Comparison of ENCODE assay signal across 28 cellular contexts in the genomic region with DNA sequence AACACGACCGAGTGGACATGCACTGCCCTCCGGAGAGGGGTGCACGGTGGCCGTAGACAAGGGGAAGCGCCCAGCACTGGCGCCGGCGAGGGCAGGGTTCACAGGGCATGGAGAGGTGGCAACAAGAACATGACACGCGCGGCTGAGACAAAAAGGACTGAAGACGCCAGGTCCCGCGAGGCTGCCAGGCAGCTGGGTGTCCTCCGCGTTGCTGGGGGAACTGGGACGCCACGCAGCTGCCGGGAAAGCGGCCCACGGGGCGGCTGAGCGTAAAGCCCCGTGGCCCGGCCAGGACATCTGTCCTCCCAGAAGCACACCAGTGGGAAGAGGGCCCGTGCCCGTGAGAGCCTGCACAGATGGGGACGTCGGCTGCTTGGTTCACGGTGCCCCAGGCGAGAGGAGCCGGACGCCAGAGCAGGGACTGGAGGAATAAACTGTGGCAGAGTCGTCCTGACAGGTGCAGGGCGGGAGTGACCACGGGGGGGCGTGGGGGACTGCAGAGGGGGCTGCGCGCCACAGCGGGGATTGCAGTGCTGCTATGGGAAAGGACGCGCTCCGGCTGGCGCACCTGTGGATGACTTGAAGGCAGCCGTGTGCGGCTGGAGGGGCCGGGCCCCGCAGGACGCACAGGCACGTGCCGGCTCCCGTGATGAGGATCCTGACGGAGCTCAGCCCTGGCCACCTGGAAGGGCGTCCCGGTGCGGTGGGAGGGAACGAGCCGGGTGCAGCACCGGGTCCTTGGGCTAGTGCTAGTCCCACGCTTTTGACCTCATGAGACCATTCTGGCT. TPM values are rescaled to one million over a fixed set of nuclear protein-coding genes. Genes with fewer than 3 reads are reported as not detected.
DNase-seq lines count a peak whose midpoint lies in the region; ATAC-seq and TF ChIP-seq lines count a peak whose summit lies in the region.
"Had no signal": no experiment of that assay in that cellular context is flagged by ENCODE, and none has a peak within 500 bp of the region (broad histone marks: within the 10 kb centered on the region; RNA-seq: fewer than 3 reads in every experiment).

No MANE protein-coding gene starts in this region.

- ATAC-seq in natural killer cell treated with Interleukin-12 subunit alpha and Interleukin-12 subunit beta and Interleukin-15 and Interleukin-18, amount 100 ng/mL, for 72 hours = no peak
- ATAC-seq in natural killer cell = no peak
- ATAC-seq in left cardiac atrium = peak in 1 of 2 donors; percentile 10
- no peak for ATAC-seq in aorta (ENCODE audit: low FRiP score)
- ATAC-seq: effector memory CD8-positive, alpha-beta T cell had no signal

- intact Hi-C loops in natural killer cell (cut with micrococcal nuclease) = no loop called here
- intact Hi-C loops in left cardiac atrium (cut with DNase I) = no loop called here
- intact Hi-C loops in aorta (cut with DNase I) = no loop called here
- intact Hi-C loops in PC-9 (cut with micrococcal nuclease; ENCODE audit: unreplicated experiment) = no loop called here

- BruUV-seq in PC-9 (replicated peaks; lab: Mats Ljungman, UMichigan) = no TSS peak

- no peak overlapping the region for H2AFZ ChIP-seq in PC-9
- H2AFZ ChIP-seq: parathyroid adenoma had no signal

- no peaks in the 10 kb centered on the region for H3K36me3 Mint-ChIP-seq in natural killer cell treated with Interleukin-12 subunit alpha and Interleukin-12 subunit beta and Interleukin-15 and Interleukin-18, amount 100 ng/mL, for 72 hours
- H3K36me3 Mint-ChIP-seq in natural killer cell = no peaks in the 10 kb centered on the region
- peaks cover 7% of the 10 kb centered on the region for H3K36me3 Mint-ChIP-seq in neural crest cell (ENCODE audit: low read depth)

- no peaks in the 10 kb centered on the region for H3K9me3 Mint-ChIP-seq in natural killer cell treated with Interleukin-12 subunit alpha and Interleukin-12 subunit beta and Interleukin-15 and Interleukin-18, amount 100 ng/mL, for 72 hours
- H3K9me3 Mint-ChIP-seq in natural killer cell (no peaks in the 10 kb centered on the region), neural crest cell (no peaks in the 10 kb centered on the region)
- H3K9me3 Mint-ChIP-seq: activated CD4-positive, alpha-beta T cell treated with anti-CD3 and anti-CD28 coated beads, Interleukin-2, amount 10 ng/mL, durations not matched to agents 7 days and 5 days; activated T-cell treated with anti-CD3 and anti-CD28 coated beads, Interleukin-2, amount 50 U/mL, for 24 hours; effector memory CD8-positive, alpha-beta T cell had no signal

- WGBS in aorta, 2 donors = 96 to 97% methylated on average over 61 of the region's 61 CpGs

- H3K4me1 ChIP-seq in aorta (ENCODE audit: control insufficient read depth in 1 of 2, insufficient read depth in 2 of 2, low read length in 2 of 2) (no peaks in the 10 kb centered on the region), PC-9 (replicated peaks; ENCODE audit: insufficient read depth) (no peaks in the 10 kb centered on the region)
- H3K4me1 ChIP-seq: colonic mucosa, HAP-1, parathyroid adenoma, Peyer's patch, transverse colon had no signal

- no peaks in the 10 kb centered on the region for H4K20me1 ChIP-seq in PC-9 (ENCODE audit: insufficient read depth)

- no peak overlapping the region for H3K4me3 Mint-ChIP-seq in natural killer cell treated with Interleukin-12 subunit alpha and Interleukin-12 subunit beta and Interleukin-15 and Interleukin-18, amount 100 ng/mL, for 72 hours
- H3K4me3 Mint-ChIP-seq in natural killer cell (no peak overlapping the region), neural crest cell (no peak overlapping the region)
- H3K4me3 Mint-ChIP-seq: activated CD4-positive, alpha-beta T cell treated with anti-CD3 and anti-CD28 coated beads, Interleukin-2, amount 10 ng/mL, durations not matched to agents 7 days and 5 days; activated naive CD8-positive, alpha-beta T cell; activated T-cell treated with anti-CD3 and anti-CD28 coated beads, Interleukin-2, amount 50 U/mL, for 24 hours; effector memory CD8-positive, alpha-beta T cell had no signal

- DNase-seq in natural killer cell treated with Interleukin-12 subunit alpha and Interleukin-12 subunit beta and Interleukin-15 and Interleukin-18, amount 100 ng/mL, for 72 hours (ENCODE audit: low spot score) = peak; percentile 57
- DNase-seq in natural killer cell (no peak), left cardiac atrium (peak; percentile 31), neural crest cell (ENCODE audit: low read depth, low spot score) (no peak), aorta (peak; percentile 33 to 73), PC-9 (no peak), AG08396 (ENCODE audit: low spot score) (no peak), DMS 273 (lab: John Stamatoyannopoulos, UW; ENCODE audit: unreplicated experiment) (no peak)
- DNase-seq: activated CD4-positive, alpha-beta T cell treated with anti-CD3 and anti-CD28 coated beads, Interleukin-2, amount 10 ng/mL, durations not matched to agents 7 days and 5 days; activated effector memory CD4-positive, alpha-beta T cell treated with anti-CD3 and anti-CD28 coated beads, Interleukin-2, amount 50 U/mL, for 16 hours; activated T-cell treated with anti-CD3 and anti-CD28 coated beads, Interleukin-2, amount 50 U/mL, for 24 hours; colonic mucosa; DMS153; effector memory CD8-positive, alpha-beta T cell; KBM-7; NCI-H1105; NCI-H2029 treated with DMSO at 0.1 percent for 48 hours; NK-92 treated with Interleukin-12 subunit alpha and Interleukin-12 subunit beta, amount 100 ng/mL, for 24 hours; Peyer's patch; stimulated activated CD4-positive, alpha-beta T cell treated with anti-CD3 and anti-CD28 coated beads, Interleukin-15, amount 100 ng/mL, for 24 hours; stimulated activated CD4-positive, alpha-beta T cell treated with anti-CD3 and anti-CD28 coated beads, Interleukin-4, amount 100 ng/mL, for 4 hours; SW 1271; T-helper 9 cell; transverse colon had no signal

- H3K9me3 ChIP-seq in aorta (ENCODE audit: control insufficient read depth, low read length) = no peaks in the 10 kb centered on the region
- H3K9me3 ChIP-seq in PC-9 (ENCODE audit: insufficient read depth, low read depth) = no peaks in the 10 kb centered on the region
- H3K9me3 ChIP-seq: colonic mucosa, HAP-1, Peyer's patch, transverse colon had no signal

- H3K4me1 Mint-ChIP-seq in natural killer cell treated with Interleukin-12 subunit alpha and Interleukin-12 subunit beta and Interleukin-15 and Interleukin-18, amount 100 ng/mL, for 72 hours (ENCODE audit: low read depth in 2 of 2) = peaks cover 6 to 10% of the 10 kb centered on the region in 2 donors
- H3K4me1 Mint-ChIP-seq in natural killer cell (peaks cover 0 to 16% of the 10 kb centered on the region in 2 donors), neural crest cell (peaks cover 32% of the 10 kb centered on the region)

- H3F3A ChIP-seq in PC-9 (ENCODE audit: insufficient read depth, low read depth) = no peaks in the 10 kb centered on the region

- no peaks in the 10 kb centered on the region for H3K79me2 ChIP-seq in PC-9 (ENCODE audit: low read depth)

- CTCF ChIA-PET in PC-9 (lab: Charles Lee) = no interaction called here

- H3K27ac ChIP-seq in aorta (ENCODE audit: low read depth in 1 of 2, low read length in 2 of 2) = no peak overlapping the region
- H3K27ac ChIP-seq in PC-9 = no peak overlapping the region
- H3K27ac ChIP-seq: colonic mucosa, parathyroid adenoma, Peyer's patch, transverse colon, VCaP had no signal

- TF ChIP-seq CTCF in natural killer cell (IDR thresholded peaks at IDR 0.05) = no peak
- TF ChIP-seq CTCF in neural crest cell (conservative IDR thresholded peaks at IDR 0.05) = no peak
- TF ChIP-seq CTCF in PC-9 (conservative IDR thresholded peaks at IDR 0.05) = no peak

- H3K4me2 ChIP-seq in PC-9 = no peak overlapping the region

- POLR2A ChIA-PET in PC-9 (lab: Charles Lee; ENCODE audit: unreplicated experiment) = no interaction called here

- H3K36me3 ChIP-seq in aorta (ENCODE audit: control insufficient read depth in 1 of 2, insufficient read depth in 2 of 2, low read length in 1 of 2) (no peaks in the 10 kb centered on the region), PC-9 (ENCODE audit: low read depth) (no peaks in the 10 kb centered on the region)
- H3K36me3 ChIP-seq: colonic mucosa, transverse colon had no signal

- H3K27me3 ChIP-seq in aorta (ENCODE audit: control insufficient read depth in 1 of 2, insufficient read depth in 2 of 2, low read length in 1 of 2) (no peaks in the 10 kb centered on the region), PC-9 (ENCODE audit: insufficient read depth, low read depth) (no peaks in the 10 kb centered on the region)
- H3K27me3 ChIP-seq: colonic mucosa, Peyer's patch, transverse colon had no signal

- no peaks in the 10 kb centered on the region for H3K9me2 ChIP-seq in PC-9 (ENCODE audit: insufficient read depth)

- H3K4me3 ChIP-seq in aorta (ENCODE audit: low read length in 2 of 2) (no peak overlapping the region), PC-9 (no peak overlapping the region)
- H3K4me3 ChIP-seq: colonic mucosa, HAP-1, Peyer's patch, transverse colon had no signal

- no peak overlapping the region for H3K27ac Mint-ChIP-seq in natural killer cell treated with Interleukin-12 subunit alpha and Interleukin-12 subunit beta and Interleukin-15 and Interleukin-18, amount 100 ng/mL, for 72 hours
- H3K27ac Mint-ChIP-seq in natural killer cell (no peak overlapping the region), neural crest cell (ENCODE audit: unreplicated experiment) (peak overlapping the region; percentile 97)
- H3K27ac Mint-ChIP-seq: activated CD4-positive, alpha-beta T cell treated with anti-CD3 and anti-CD28 coated beads, Interleukin-2, amount 10 ng/mL, durations not matched to agents 7 days and 5 days; activated naive CD8-positive, alpha-beta T cell; activated T-cell treated with anti-CD3 and anti-CD28 coated beads, Interleukin-2, amount 50 U/mL, for 24 hours; effector memory CD8-positive, alpha-beta T cell had no signal

- no peaks in the 10 kb centered on the region for H3K27me3 Mint-ChIP-seq in natural killer cell treated with Interleukin-12 subunit alpha and Interleukin-12 subunit beta and Interleukin-15 and Interleukin-18, amount 100 ng/mL, for 72 hours
- H3K27me3 Mint-ChIP-seq in natural killer cell (ENCODE audit: low read depth in 2 of 2) = no peaks in the 10 kb centered on the region
- H3K27me3 Mint-ChIP-seq in neural crest cell (ENCODE audit: low read depth) = no peaks in the 10 kb centered on the region
- H3K27me3 Mint-ChIP-seq: activated CD4-positive, alpha-beta T cell treated with anti-CD3 and anti-CD28 coated beads, Interleukin-2, amount 10 ng/mL, durations not matched to agents 7 days and 5 days; activated naive CD8-positive, alpha-beta T cell; activated T-cell treated with anti-CD3 and anti-CD28 coated beads, Interleukin-2, amount 50 U/mL, for 24 hours; effector memory CD8-positive, alpha-beta T cell had no signal

RNA-seq across cellular contexts. Expression of gene GTPBP6, which starts 32.1 kb away (rescaled TPM):
- total RNA-seq in natural killer cell treated with Interleukin-12 subunit alpha and Interleukin-12 subunit beta and Interleukin-15 and Interleukin-18, amount 100 ng/mL, for 72 hours = 10 to 100 TPM; 45.8 to 69.6 TPM
- total RNA-seq in natural killer cell (10 to 100 TPM; 46.9 to 62.8 (median 49.8) TPM), left cardiac atrium (10 to 100 TPM; 48.0 to 55.6 TPM), neural crest cell (81.3 and 81.9 TPM in 2 replicates), aorta (10 to 100 TPM; 34.7 to 44.7 TPM), PC-9 (2021) (43.5 and 47.0 TPM in 2 replicates)
- 10 to 100 TPM; 38.8 to 62.6 TPM for polyA plus RNA-seq in aorta

RNA-seq across cellular contexts. Expression of gene PPP2R3B, which starts 36.0 kb away (rescaled TPM):
- total RNA-seq in natural killer cell treated with Interleukin-12 subunit alpha and Interleukin-12 subunit beta and Interleukin-15 and Interleukin-18, amount 100 ng/mL, for 72 hours = 10 to 100 TPM; 12.0 to 38.8 TPM
- total RNA-seq in natural killer cell = 10 to 100 TPM; 14.0 to 19.4 (median 14.6) TPM
- 100 to 1,000 TPM; 104 to 114 TPM for total RNA-seq in left cardiac atrium
- 88.4 and 96.5 TPM in 2 replicates for total RNA-seq in neural crest cell
- 10 to 100 TPM in 1 of 2 donors, 1 to 10 TPM in 1; 7.8 to 19.1 TPM for total RNA-seq in aorta
- polyA plus RNA-seq in aorta = 10 to 100 TPM in 1 of 2 donors, 1 to 10 TPM in 1; 3.1 to 41.8 TPM
- 32.5 and 39.2 TPM in 2 replicates for total RNA-seq in PC-9 (2021)

Comparison
In these comparisons a context has a peak if more than half of its experiments do, and no peak if none do; other contexts are left out.
1. DNase-seq: peak in natural killer cell treated with Interleukin-12 subunit alpha and Interleukin-12 subunit beta and Interleukin-15 and Interleukin-18, amount 100 ng/mL, for 72 hours (single experiment), left cardiac atrium (single experiment) and aorta (2 of 2); none in natural killer cell (single experiment), neural crest cell (single experiment), PC-9 (0 of 2), AG08396 (single experiment) and DMS 273 (single experiment).